ENCODE assay signal across 11 cellular contexts in genomic region chr7:38413784-38414183, GRCh38.
A peak's percentile ranks its signal among the peaks of the same experiment; 100 is the strongest.
DNase-seq lines count a peak whose midpoint lies in the region; ATAC-seq lines count a peak whose summit lies in the region.
"Had no signal": no experiment of that assay in that cellular context is flagged by ENCODE, and none has a peak within 500 bp of the region (broad histone marks: within the 10 kb centered on the region; RNA-seq: fewer than 3 reads in every experiment).

No MANE protein-coding gene starts in this region.

- no peak overlapping the region for H3K4me3 Mint-ChIP-seq in central memory CD8-positive, alpha-beta T cell

- no peaks in the 10 kb centered on the region for H3K4me1 Mint-ChIP-seq in central memory CD8-positive, alpha-beta T cell

- DNase-seq in KBM-7, result peak; percentile 60
- no peak for DNase-seq in central memory CD8-positive, alpha-beta T cell (ENCODE audit: low spot score in 2 of 2)
- no peak for DNase-seq in stimulated activated CD4-positive, alpha-beta T cell treated with anti-CD3 and anti-CD28 coated beads, Interleukin-2, amount 100 ng/mL, for 24 hours
- no peak for DNase-seq in stimulated activated CD4-positive, alpha-beta T cell treated with anti-CD3 and anti-CD28 coated beads, Interleukin-1b, Interleukin-23, amount 100 ng/mL, for 48 hours
- DNase-seq: activated CD8-positive, alpha-beta memory T cell treated with anti-CD3 and anti-CD28 coated beads for 24 hours; NCI-H1048; NCI-H526 treated with DMSO at 0.1 percent for 48 hours; spleen had no signal

- H3K27ac Mint-ChIP-seq in central memory CD8-positive, alpha-beta T cell (ENCODE audit: low read depth), result no peak overlapping the region

- ATAC-seq in GM18868 (IDR thresholded peaks at IDR 0.05; ENCODE audit: unreplicated experiment) (peak; percentile 93), GM21529 (IDR thresholded peaks at IDR 0.05; ENCODE audit: unreplicated experiment) (peak; percentile 78), esophagus mucosa (no peak)
- peak; percentile 54 for ATAC-seq in central memory CD8-positive, alpha-beta T cell (replicated peaks; ENCODE audit: extremely low read depth, poor library complexity, severe bottlenecking)

- H3K9me3 Mint-ChIP-seq in central memory CD8-positive, alpha-beta T cell, result no peaks in the 10 kb centered on the region

- peaks cover 43% of the 10 kb centered on the region for H3K27me3 Mint-ChIP-seq in central memory CD8-positive, alpha-beta T cell

- H3K36me3 Mint-ChIP-seq in central memory CD8-positive, alpha-beta T cell (ENCODE audit: insufficient read depth), result no peaks in the 10 kb centered on the region

- in situ Hi-C loops in KBM-7 (cut with MboI; ENCODE audit: low pct_unique_long_range_greater_than_20kb, low sequenced_read_pairs), result no loop called here
